28 cellular contexts compared by ENCODE assay signal in genomic region chr2:74100254-74101216, GRCh38. TPM values are rescaled to one million over a fixed set of nuclear protein-coding genes. Genes with fewer than 3 reads are reported as not detected.
A peak's percentile ranks its signal among the peaks of the same experiment; 100 is the strongest.
DNase-seq lines count a peak whose midpoint lies in the region; ATAC-seq, FAIRE-seq and TF ChIP-seq lines count a peak whose summit lies in the region.
"Had no signal": no experiment of that assay in that cellular context is flagged by ENCODE, and none has a peak within 500 bp of the region (broad histone marks: within the 10 kb centered on the region; RNA-seq: fewer than 3 reads in every experiment).

No MANE protein-coding gene starts in this region.

- no peak overlapping the region for H3K4me3 Mint-ChIP-seq in natural killer cell treated with Interleukin-12 subunit alpha and Interleukin-12 subunit beta and Interleukin-15 and Interleukin-18, amount 100 ng/mL, for 72 hours
- H3K4me3 Mint-ChIP-seq in natural killer cell = no peak overlapping the region
- H3K4me3 Mint-ChIP-seq: activated CD4-positive, alpha-beta T cell treated with anti-CD3 and anti-CD28 coated beads, Interleukin-2, amount 10 ng/mL, durations not matched to agents 24 days and 14 days; naive thymus-derived CD4-positive, alpha-beta T cell had no signal

- POLR2A ChIA-PET in K562 (lab: Yijun Ruan, JAX) = interaction anchor here (0.6 kb wide), 1 partner anchor 78 kb away, joined by 3 read pairs; the partner anchor contains the start of gene MOB1A

- H3K27me3 Mint-ChIP-seq in natural killer cell treated with Interleukin-12 subunit alpha and Interleukin-12 subunit beta and Interleukin-15 and Interleukin-18, amount 100 ng/mL, for 72 hours = no peaks in the 10 kb centered on the region
- H3K27me3 Mint-ChIP-seq in natural killer cell (ENCODE audit: low read depth in 2 of 2) = no peaks in the 10 kb centered on the region
- H3K27me3 Mint-ChIP-seq: activated CD4-positive, alpha-beta T cell treated with anti-CD3 and anti-CD28 coated beads, Interleukin-2, amount 10 ng/mL, durations not matched to agents 24 days and 14 days; naive thymus-derived CD4-positive, alpha-beta T cell had no signal

- ATAC-seq in natural killer cell treated with Interleukin-12 subunit alpha and Interleukin-12 subunit beta and Interleukin-15 and Interleukin-18, amount 100 ng/mL, for 72 hours = peak; percentile 25 to 44
- ATAC-seq in natural killer cell = no peak
- no peak for ATAC-seq in K562
- ATAC-seq in sciatic nerve = peak; percentile 29
- ATAC-seq in GM19395 (IDR thresholded peaks at IDR 0.05; ENCODE audit: unreplicated experiment) = no peak
- ATAC-seq: GM12878; naive thymus-derived CD4-positive, alpha-beta T cell had no signal

- no peak overlapping the region for H2AFZ ChIP-seq in K562 (ENCODE audit: low read depth, low read length)
- H2AFZ ChIP-seq: PC-9 had no signal

- no peaks in the 10 kb centered on the region for H3K79me2 ChIP-seq in K562 (ENCODE audit: control insufficient read depth, insufficient read depth, low read length)

- intact Hi-C loops in natural killer cell (cut with micrococcal nuclease) (no loop called here), K562 (cut with micrococcal nuclease) (loop anchor here (10.0 kb wide), 1 partner anchor 276 kb away; the partner anchor contains the start of gene STAMBP), sciatic nerve (cut with DNase I) (no loop called here)

- WGBS in K562 (ENCODE audit: insufficient coverage, low coverage, missing lambda C conversion rate) = 89% methylated on average over 24 of the region's 25 CpGs

- no peak for TF ChIP-seq RAD21 in K562 (CRISPR knock-in tag; conservative IDR thresholded peaks at IDR 0.05 in 1 of 2, IDR thresholded peaks at IDR 0.05 in 1 of 2)

- no peaks in the 10 kb centered on the region for H3K36me3 Mint-ChIP-seq in natural killer cell treated with Interleukin-12 subunit alpha and Interleukin-12 subunit beta and Interleukin-15 and Interleukin-18, amount 100 ng/mL, for 72 hours
- no peaks in the 10 kb centered on the region for H3K36me3 Mint-ChIP-seq in natural killer cell

- peaks cover 0 to 4% of the 10 kb centered on the region in 2 experiments; a peak in 1 of 5 replicates for H3K4me1 ChIP-seq in K562 (replicated peaks in 1 of 2; ENCODE audit: control insufficient read depth in 2 of 2, insufficient read depth in 2 of 2, low read length in 2 of 2)
- H3K4me1 ChIP-seq: BLaER1, HAP-1, vagina had no signal

- no peak overlapping the region for H3K4me2 ChIP-seq in K562 (ENCODE audit: insufficient read depth, low read length)
- H3K4me2 ChIP-seq: BLaER1, PC-9 had no signal

- no peak for FAIRE-seq in K562 (lab: Jason Lieb, UNC)
- FAIRE-seq: endothelial cell of umbilical vein, frontal cortex, GM12878, kidney had no signal

- no peaks in the 10 kb centered on the region for H3K27me3 ChIP-seq in K562 (ENCODE audit: control insufficient read depth in 2 of 2, insufficient read depth in 2 of 2, low read length in 2 of 2)
- H3K27me3 ChIP-seq: BLaER1, heart right ventricle, suprapubic skin, vagina had no signal

- no peaks in the 10 kb centered on the region for H3K9me1 ChIP-seq in K562 (ENCODE audit: control insufficient read depth, insufficient read depth, low read length)

- in situ Hi-C loops in K562 (cut with MboI) = no loop called here

- CTCF ChIA-PET in K562 (lab: Yijun Ruan, JAX; ENCODE audit: low intra/inter-chr PET ratio) = no interaction called here

- H3K36me3 ChIP-seq in K562 (ENCODE audit: control insufficient read depth, insufficient read depth, low read length) = peaks cover 58% of the 10 kb centered on the region; the same call in 2 of the 3 replicates

- TF ChIP-seq CTCF in natural killer cell (IDR thresholded peaks at IDR 0.05) (no peak), K562 (IDR thresholded peaks at IDR 0.05 in 2 of 3, conservative IDR thresholded peaks at IDR 0.05 in 1 of 3; ENCODE audit: insufficient read depth in 2 of 3, low read depth in 1 of 3, low read length in 3 of 3) (no peak), GM20000 (IDR thresholded peaks at IDR 0.05; ENCODE audit: extremely low read depth, missing control alignments) (no peak)

- TF ChIP-seq POLR2A in K562 (conservative IDR thresholded peaks at IDR 0.05) = no peak

- no TSS peak for BruUV-seq in K562 (replicated peaks; lab: Mats Ljungman, UMichigan)

- H3K27ac ChIP-seq in K562 (ENCODE audit: extremely low read depth, low read depth, low read length) = no peak overlapping the region
- H3K27ac ChIP-seq: BLaER1, heart right ventricle, PC-9, suprapubic skin, vagina had no signal

- H3K27ac Mint-ChIP-seq in natural killer cell treated with Interleukin-12 subunit alpha and Interleukin-12 subunit beta and Interleukin-15 and Interleukin-18, amount 100 ng/mL, for 72 hours = no peak overlapping the region
- H3K27ac Mint-ChIP-seq in natural killer cell = no peak overlapping the region
- H3K27ac Mint-ChIP-seq: activated CD4-positive, alpha-beta T cell treated with anti-CD3 and anti-CD28 coated beads, Interleukin-2, amount 10 ng/mL, durations not matched to agents 24 days and 14 days had no signal

- no peak for DNase-seq in natural killer cell treated with Interleukin-12 subunit alpha and Interleukin-12 subunit beta and Interleukin-15 and Interleukin-18, amount 100 ng/mL, for 72 hours (ENCODE audit: low spot score)
- DNase-seq in natural killer cell (no peak), K562 (ENCODE audit: extremely low read depth in 1 of 4, low spot score in 3 of 4) (no peak), sciatic nerve (ENCODE audit: low spot score) (no peak), amniotic stem cell (lab: John Stamatoyannopoulos, UW) (no peak), GM20000 (ENCODE audit: low spot score) (no peak)
- DNase-seq: activated CD4-positive, alpha-beta T cell treated with anti-CD3 and anti-CD28 coated beads, Interleukin-2, amount 10 ng/mL, durations not matched to agents 24 days and 14 days; activated naive CD4-positive, alpha-beta T cell treated with Interleukin-2 at 50 U/mL for 16 hours; activated T-cell treated with anti-CD3 and anti-CD28 coated beads, Interleukin-2, amount 50 U/mL, for 48 hours; aorta; Karpas-422; kidney; naive thymus-derived CD4-positive, alpha-beta T cell; NCI-H1436; NCI-H2107; PC-9; SHP77 treated with DMSO at 0.1 percent for 48 hours; stimulated activated naive CD4-positive, alpha-beta T cell; T-helper 9 cell had no signal

- TF ChIP-seq EP300 in K562 (IDR thresholded peaks at IDR 0.05; ENCODE audit: low read length) = no peak

- no peaks in the 10 kb centered on the region for H3K9me3 Mint-ChIP-seq in natural killer cell treated with Interleukin-12 subunit alpha and Interleukin-12 subunit beta and Interleukin-15 and Interleukin-18, amount 100 ng/mL, for 72 hours
- no peaks in the 10 kb centered on the region for H3K9me3 Mint-ChIP-seq in natural killer cell
- H3K9me3 Mint-ChIP-seq: activated CD4-positive, alpha-beta T cell treated with anti-CD3 and anti-CD28 coated beads, Interleukin-2, amount 10 ng/mL, durations not matched to agents 24 days and 14 days; naive thymus-derived CD4-positive, alpha-beta T cell had no signal

- H3K9me3 ChIP-seq in K562 (replicated peaks; ENCODE audit: control insufficient read depth, insufficient read depth, low read depth, low read length) = no peaks in the 10 kb centered on the region
- H3K9me3 ChIP-seq: BLaER1, HAP-1, heart right ventricle, suprapubic skin, vagina had no signal

- H3K4me1 Mint-ChIP-seq in natural killer cell treated with Interleukin-12 subunit alpha and Interleukin-12 subunit beta and Interleukin-15 and Interleukin-18, amount 100 ng/mL, for 72 hours (ENCODE audit: low read depth in 2 of 2) = peaks cover 9 to 20% of the 10 kb centered on the region in 2 donors
- H3K4me1 Mint-ChIP-seq in natural killer cell = peaks cover 14 to 22% of the 10 kb centered on the region in 2 donors
- H3K4me1 Mint-ChIP-seq: activated CD4-positive, alpha-beta T cell treated with anti-CD3 and anti-CD28 coated beads, Interleukin-2, amount 10 ng/mL, durations not matched to agents 24 days and 14 days had no signal

- no peak overlapping the region for H3K4me3 ChIP-seq in K562
- H3K4me3 ChIP-seq: BLaER1, GM12878, HAP-1, heart right ventricle, PC-9, suprapubic skin, vagina had no signal

- no peaks in the 10 kb centered on the region for H4K20me1 ChIP-seq in K562 (replicated peaks; ENCODE audit: control insufficient read depth, insufficient read depth, low read length)

- no peak overlapping the region for H3K9ac ChIP-seq in K562 (ENCODE audit: insufficient read depth in 1 of 2, low read depth in 2 of 2, low read length in 2 of 2)
- H3K9ac ChIP-seq: BLaER1 had no signal

TF ChIP-seq in K562, 482 proteins besides CTCF, POLR2A, EP300 and RAD21 (continues in another document):
- no peak for TF ChIP-seq ZNF197 (CRISPR knock-in tag; IDR thresholded peaks at IDR 0.05; ENCODE audit: low read depth)
- TF ChIP-seq MYNN (IDR thresholded peaks at IDR 0.05) = no peak
- no peak for TF ChIP-seq MYNN (CRISPR knock-in tag; IDR thresholded peaks at IDR 0.05)

RNA-seq across cellular contexts. Expression of gene BOLA3, which starts 47.2 kb away (rescaled TPM):
- total RNA-seq in natural killer cell treated with Interleukin-12 subunit alpha and Interleukin-12 subunit beta and Interleukin-15 and Interleukin-18, amount 100 ng/mL, for 72 hours = 10 to 100 TPM; 68.0 to 72.5 TPM
- total RNA-seq in natural killer cell (10 to 100 TPM in 2 of 3 donors, 1 to 10 TPM in 1; 8.1 to 13.8 (median 11.9) TPM), K562 (2014; rRNA removed) (219 and 255 TPM in 2 replicates), K562 (2014; rRNA removed; fragmentation: Illumina TruSeq; extraction: Trizol) (149 and 159 TPM in 2 replicates), K562 (2015; rRNA removed; fragmentation: Illumina TruSeq; extraction: Trizol) (205 and 206 TPM in 2 replicates), K562 (2021) (164 and 214 TPM in 2 replicates), sciatic nerve (13.0 TPM)
- 14.4 and 23.0 TPM in 2 replicates for total RNA-seq in K562 (2011; cell fraction: chromatin; rRNA removed; ENCODE audit: low replicate concordance)
- 18.7 and 26.0 TPM in 2 replicates for total RNA-seq in K562 (2011; cell fraction: nucleolus; rRNA removed)
- total RNA-seq in K562 (2011; cell fraction: nucleoplasm; rRNA removed) = 32.8 and 60.1 TPM in 2 replicates
- polyA plus RNA-seq in K562 (2011; rRNA removed) (105 and 175 TPM in 2 replicates), K562 (2014; fragmentation: Illumina TruSeq; extraction: Trizol) (280 and 324 TPM in 2 replicates), K562 (2014; fragmentation: Nextera tagmentation; extraction: Ambion mirVana) (100 to 1,000 TPM; 328 to 385 TPM), K562 (2014; rRNA removed) (352 and 619 TPM in 2 replicates)
- 82.7 and 104 TPM in 2 replicates for polyA plus RNA-seq in K562 (2011; cell fraction: cytosol; rRNA removed)
- 23.7 and 24.3 TPM in 2 replicates for polyA plus RNA-seq in K562 (2011; cell fraction: nucleus; rRNA removed)
- 92.8 and 261 TPM in 2 replicates for polyA plus RNA-seq in K562 (2012)
- polyA minus RNA-seq in K562 (2011; rRNA and poly(A)+ RNA removed) = 19.9 and 35.3 TPM in 2 replicates
- polyA minus RNA-seq in K562 (2011; cell fraction: cytosol; rRNA and poly(A)+ RNA removed) = 13.4 and 28.6 TPM in 2 replicates
- polyA minus RNA-seq in K562 (2011; cell fraction: nucleus; rRNA and poly(A)+ RNA removed) = 10.4 and 12.7 TPM in 2 replicates

Comparison
In these comparisons a context has a peak if more than half of its experiments do, and no peak if none do; other contexts are left out.
1. ATAC-seq: peak in natural killer cell treated with Interleukin-12 subunit alpha and Interleukin-12 subunit beta and Interleukin-15 and Interleukin-18, amount 100 ng/mL, for 72 hours (2 of 2) and sciatic nerve (single experiment); none in natural killer cell (0 of 3), K562 (single experiment) and GM19395 (single experiment).